1 cellular context compared by ENCODE assay signal in genomic region chr3:167735233-167736107, GRCh38.
TF ChIP-seq lines count a peak whose summit lies in the region.

TSS of gene SERPINI1 (plus strand) at chr3:167735721. CDS start at chr3:167789129, 53,408 bp downstream.

TF ChIP-seq in K562, 482 proteins besides CTCF, POLR2A, EP300 and RAD21 (continued from another document and continues in another):
- TF ChIP-seq, protein P1, sequence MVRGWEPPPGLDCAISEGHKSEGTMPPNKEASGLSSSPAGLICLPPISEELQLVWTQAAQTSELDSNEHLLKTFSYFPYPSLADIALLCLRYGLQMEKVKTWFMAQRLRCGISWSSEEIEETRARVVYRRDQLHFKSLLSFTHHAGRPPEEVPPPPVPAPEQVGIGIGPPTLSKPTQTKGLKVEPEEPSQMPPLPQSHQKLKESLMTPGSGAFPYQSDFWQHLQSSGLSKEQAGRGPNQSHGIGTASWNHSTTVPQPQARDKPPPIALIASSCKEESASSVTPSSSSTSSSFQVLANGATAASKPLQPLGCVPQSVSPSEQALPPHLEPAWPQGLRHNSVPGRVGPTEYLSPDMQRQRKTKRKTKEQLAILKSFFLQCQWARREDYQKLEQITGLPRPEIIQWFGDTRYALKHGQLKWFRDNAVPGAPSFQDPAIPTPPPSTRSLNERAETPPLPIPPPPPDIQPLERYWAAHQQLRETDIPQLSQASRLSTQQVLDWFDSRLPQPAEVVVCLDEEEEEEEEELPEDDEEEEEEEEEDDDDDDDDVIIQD (CRISPR knock-in tag; IDR thresholded peaks at IDR 0.05), result no peak
- TF ChIP-seq DMBX1 (CRISPR knock-in tag; IDR thresholded peaks at IDR 0.05; ENCODE audit: borderline replicate concordance), result no peak
- TF ChIP-seq XRCC5 (IDR thresholded peaks at IDR 0.05; ENCODE audit: low read depth, low read length), result no peak
- no peak for TF ChIP-seq CXXC5 (CRISPR knock-in tag; IDR thresholded peaks at IDR 0.05)
- no peak for TF ChIP-seq ZNF174 (CRISPR knock-in tag; IDR thresholded peaks at IDR 0.05)
- no peak for TF ChIP-seq ILF3 (IDR thresholded peaks at IDR 0.05; ENCODE audit: borderline replicate concordance)
- no peak; a peak in 4 of 4 replicates for TF ChIP-seq NRF1 (conservative IDR thresholded peaks at IDR 0.05 in 1 of 2, IDR thresholded peaks at IDR 0.05 in 1 of 2)
- TF ChIP-seq ZNF75A (CRISPR knock-in tag; IDR thresholded peaks at IDR 0.05), result no peak
- no peak for TF ChIP-seq RBM14 (IDR thresholded peaks at IDR 0.05; ENCODE audit: borderline replicate concordance, insufficient read depth, low read depth, low read length)
- TF ChIP-seq ZBTB2 (IDR thresholded peaks at IDR 0.05), result peak; percentile 53; the same call in 1 of the 2 replicates
- no peak for TF ChIP-seq KLF1 (tag; IDR thresholded peaks at IDR 0.05)
- TF ChIP-seq, protein P2, sequence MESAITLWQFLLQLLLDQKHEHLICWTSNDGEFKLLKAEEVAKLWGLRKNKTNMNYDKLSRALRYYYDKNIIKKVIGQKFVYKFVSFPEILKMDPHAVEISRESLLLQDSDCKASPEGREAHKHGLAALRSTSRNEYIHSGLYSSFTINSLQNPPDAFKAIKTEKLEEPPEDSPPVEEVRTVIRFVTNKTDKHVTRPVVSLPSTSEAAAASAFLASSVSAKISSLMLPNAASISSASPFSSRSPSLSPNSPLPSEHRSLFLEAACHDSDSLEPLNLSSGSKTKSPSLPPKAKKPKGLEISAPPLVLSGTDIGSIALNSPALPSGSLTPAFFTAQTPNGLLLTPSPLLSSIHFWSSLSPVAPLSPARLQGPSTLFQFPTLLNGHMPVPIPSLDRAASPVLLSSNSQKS (CRISPR knock-in tag; IDR thresholded peaks at IDR 0.05), result no peak
- TF ChIP-seq ZNF282 (CRISPR knock-in tag; IDR thresholded peaks at IDR 0.05), result no peak
- no peak for TF ChIP-seq ZNF212 (CRISPR knock-in tag; IDR thresholded peaks at IDR 0.05)
- TF ChIP-seq ZKSCAN3 (CRISPR knock-in tag; IDR thresholded peaks at IDR 0.05), result no peak
- TF ChIP-seq PHB (CRISPR knock-in tag; IDR thresholded peaks at IDR 0.05), result no peak
- TF ChIP-seq ZBTB26 (CRISPR knock-in tag; IDR thresholded peaks at IDR 0.05), result peak; percentile 38; the same call in 1 of the 2 replicates
- no peak for TF ChIP-seq MAX (CRISPR knock-in tag; IDR thresholded peaks at IDR 0.05)
- TF ChIP-seq ELF4 (CRISPR knock-in tag; IDR thresholded peaks at IDR 0.05), result no peak
- TF ChIP-seq, protein P3, sequence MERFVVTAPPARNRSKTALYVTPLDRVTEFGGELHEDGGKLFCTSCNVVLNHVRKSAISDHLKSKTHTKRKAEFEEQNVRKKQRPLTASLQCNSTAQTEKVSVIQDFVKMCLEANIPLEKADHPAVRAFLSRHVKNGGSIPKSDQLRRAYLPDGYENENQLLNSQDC (CRISPR knock-in tag; IDR thresholded peaks at IDR 0.05), result no peak
- no peak for TF ChIP-seq SRSF3 (IDR thresholded peaks at IDR 0.05; ENCODE audit: insufficient read depth, low read length)
- no peak for TF ChIP-seq MAFF (IDR thresholded peaks at IDR 0.05; ENCODE audit: low read length)
- TF ChIP-seq, protein P4, sequence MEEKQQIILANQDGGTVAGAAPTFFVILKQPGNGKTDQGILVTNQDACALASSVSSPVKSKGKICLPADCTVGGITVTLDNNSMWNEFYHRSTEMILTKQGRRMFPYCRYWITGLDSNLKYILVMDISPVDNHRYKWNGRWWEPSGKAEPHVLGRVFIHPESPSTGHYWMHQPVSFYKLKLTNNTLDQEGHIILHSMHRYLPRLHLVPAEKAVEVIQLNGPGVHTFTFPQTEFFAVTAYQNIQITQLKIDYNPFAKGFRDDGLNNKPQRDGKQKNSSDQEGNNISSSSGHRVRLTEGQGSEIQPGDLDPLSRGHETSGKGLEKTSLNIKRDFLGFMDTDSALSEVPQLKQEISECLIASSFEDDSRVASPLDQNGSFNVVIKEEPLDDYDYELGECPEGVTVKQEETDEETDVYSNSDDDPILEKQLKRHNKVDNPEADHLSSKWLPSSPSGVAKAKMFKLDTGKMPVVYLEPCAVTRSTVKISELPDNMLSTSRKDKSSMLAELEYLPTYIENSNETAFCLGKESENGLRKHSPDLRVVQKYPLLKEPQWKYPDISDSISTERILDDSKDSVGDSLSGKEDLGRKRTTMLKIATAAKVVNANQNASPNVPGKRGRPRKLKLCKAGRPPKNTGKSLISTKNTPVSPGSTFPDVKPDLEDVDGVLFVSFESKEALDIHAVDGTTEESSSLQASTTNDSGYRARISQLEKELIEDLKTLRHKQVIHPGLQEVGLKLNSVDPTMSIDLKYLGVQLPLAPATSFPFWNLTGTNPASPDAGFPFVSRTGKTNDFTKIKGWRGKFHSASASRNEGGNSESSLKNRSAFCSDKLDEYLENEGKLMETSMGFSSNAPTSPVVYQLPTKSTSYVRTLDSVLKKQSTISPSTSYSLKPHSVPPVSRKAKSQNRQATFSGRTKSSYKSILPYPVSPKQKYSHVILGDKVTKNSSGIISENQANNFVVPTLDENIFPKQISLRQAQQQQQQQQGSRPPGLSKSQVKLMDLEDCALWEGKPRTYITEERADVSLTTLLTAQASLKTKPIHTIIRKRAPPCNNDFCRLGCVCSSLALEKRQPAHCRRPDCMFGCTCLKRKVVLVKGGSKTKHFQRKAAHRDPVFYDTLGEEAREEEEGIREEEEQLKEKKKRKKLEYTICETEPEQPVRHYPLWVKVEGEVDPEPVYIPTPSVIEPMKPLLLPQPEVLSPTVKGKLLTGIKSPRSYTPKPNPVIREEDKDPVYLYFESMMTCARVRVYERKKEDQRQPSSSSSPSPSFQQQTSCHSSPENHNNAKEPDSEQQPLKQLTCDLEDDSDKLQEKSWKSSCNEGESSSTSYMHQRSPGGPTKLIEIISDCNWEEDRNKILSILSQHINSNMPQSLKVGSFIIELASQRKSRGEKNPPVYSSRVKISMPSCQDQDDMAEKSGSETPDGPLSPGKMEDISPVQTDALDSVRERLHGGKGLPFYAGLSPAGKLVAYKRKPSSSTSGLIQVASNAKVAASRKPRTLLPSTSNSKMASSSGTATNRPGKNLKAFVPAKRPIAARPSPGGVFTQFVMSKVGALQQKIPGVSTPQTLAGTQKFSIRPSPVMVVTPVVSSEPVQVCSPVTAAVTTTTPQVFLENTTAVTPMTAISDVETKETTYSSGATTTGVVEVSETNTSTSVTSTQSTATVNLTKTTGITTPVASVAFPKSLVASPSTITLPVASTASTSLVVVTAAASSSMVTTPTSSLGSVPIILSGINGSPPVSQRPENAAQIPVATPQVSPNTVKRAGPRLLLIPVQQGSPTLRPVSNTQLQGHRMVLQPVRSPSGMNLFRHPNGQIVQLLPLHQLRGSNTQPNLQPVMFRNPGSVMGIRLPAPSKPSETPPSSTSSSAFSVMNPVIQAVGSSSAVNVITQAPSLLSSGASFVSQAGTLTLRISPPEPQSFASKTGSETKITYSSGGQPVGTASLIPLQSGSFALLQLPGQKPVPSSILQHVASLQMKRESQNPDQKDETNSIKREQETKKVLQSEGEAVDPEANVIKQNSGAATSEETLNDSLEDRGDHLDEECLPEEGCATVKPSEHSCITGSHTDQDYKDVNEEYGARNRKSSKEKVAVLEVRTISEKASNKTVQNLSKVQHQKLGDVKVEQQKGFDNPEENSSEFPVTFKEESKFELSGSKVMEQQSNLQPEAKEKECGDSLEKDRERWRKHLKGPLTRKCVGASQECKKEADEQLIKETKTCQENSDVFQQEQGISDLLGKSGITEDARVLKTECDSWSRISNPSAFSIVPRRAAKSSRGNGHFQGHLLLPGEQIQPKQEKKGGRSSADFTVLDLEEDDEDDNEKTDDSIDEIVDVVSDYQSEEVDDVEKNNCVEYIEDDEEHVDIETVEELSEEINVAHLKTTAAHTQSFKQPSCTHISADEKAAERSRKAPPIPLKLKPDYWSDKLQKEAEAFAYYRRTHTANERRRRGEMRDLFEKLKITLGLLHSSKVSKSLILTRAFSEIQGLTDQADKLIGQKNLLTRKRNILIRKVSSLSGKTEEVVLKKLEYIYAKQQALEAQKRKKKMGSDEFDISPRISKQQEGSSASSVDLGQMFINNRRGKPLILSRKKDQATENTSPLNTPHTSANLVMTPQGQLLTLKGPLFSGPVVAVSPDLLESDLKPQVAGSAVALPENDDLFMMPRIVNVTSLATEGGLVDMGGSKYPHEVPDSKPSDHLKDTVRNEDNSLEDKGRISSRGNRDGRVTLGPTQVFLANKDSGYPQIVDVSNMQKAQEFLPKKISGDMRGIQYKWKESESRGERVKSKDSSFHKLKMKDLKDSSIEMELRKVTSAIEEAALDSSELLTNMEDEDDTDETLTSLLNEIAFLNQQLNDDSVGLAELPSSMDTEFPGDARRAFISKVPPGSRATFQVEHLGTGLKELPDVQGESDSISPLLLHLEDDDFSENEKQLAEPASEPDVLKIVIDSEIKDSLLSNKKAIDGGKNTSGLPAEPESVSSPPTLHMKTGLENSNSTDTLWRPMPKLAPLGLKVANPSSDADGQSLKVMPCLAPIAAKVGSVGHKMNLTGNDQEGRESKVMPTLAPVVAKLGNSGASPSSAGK (IDR thresholded peaks at IDR 0.05), result no peak
- TF ChIP-seq GABPA (tag; conservative IDR thresholded peaks at IDR 0.05; ENCODE audit: low read depth), result no peak
- no peak for TF ChIP-seq HCFC1 (IDR thresholded peaks at IDR 0.05; ENCODE audit: low read depth, low read length)
- TF ChIP-seq, protein P5, sequence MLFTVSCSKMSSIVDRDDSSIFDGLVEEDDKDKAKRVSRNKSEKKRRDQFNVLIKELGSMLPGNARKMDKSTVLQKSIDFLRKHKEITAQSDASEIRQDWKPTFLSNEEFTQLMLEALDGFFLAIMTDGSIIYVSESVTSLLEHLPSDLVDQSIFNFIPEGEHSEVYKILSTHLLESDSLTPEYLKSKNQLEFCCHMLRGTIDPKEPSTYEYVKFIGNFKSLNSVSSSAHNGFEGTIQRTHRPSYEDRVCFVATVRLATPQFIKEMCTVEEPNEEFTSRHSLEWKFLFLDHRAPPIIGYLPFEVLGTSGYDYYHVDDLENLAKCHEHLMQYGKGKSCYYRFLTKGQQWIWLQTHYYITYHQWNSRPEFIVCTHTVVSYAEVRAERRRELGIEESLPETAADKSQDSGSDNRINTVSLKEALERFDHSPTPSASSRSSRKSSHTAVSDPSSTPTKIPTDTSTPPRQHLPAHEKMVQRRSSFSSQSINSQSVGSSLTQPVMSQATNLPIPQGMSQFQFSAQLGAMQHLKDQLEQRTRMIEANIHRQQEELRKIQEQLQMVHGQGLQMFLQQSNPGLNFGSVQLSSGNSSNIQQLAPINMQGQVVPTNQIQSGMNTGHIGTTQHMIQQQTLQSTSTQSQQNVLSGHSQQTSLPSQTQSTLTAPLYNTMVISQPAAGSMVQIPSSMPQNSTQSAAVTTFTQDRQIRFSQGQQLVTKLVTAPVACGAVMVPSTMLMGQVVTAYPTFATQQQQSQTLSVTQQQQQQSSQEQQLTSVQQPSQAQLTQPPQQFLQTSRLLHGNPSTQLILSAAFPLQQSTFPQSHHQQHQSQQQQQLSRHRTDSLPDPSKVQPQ (CRISPR knock-in tag; IDR thresholded peaks at IDR 0.05; ENCODE audit: borderline replicate concordance), result no peak
- TF ChIP-seq CREB1 (IDR thresholded peaks at IDR 0.05), result no peak
- no peak for TF ChIP-seq CREB1 (CRISPR knock-in tag; IDR thresholded peaks at IDR 0.05)
- TF ChIP-seq SMC3 (conservative IDR thresholded peaks at IDR 0.05; ENCODE audit: insufficient read depth, low read depth, low read length), result no peak
- no peak for TF ChIP-seq GABPB2 (CRISPR knock-in tag; conservative IDR thresholded peaks at IDR 0.05)
